In genomic region chr1:224542783-224543440, GRCh38 we compare ENCODE assay signal across 10 cellular contexts.
DNase-seq lines count a peak whose midpoint lies in the region; ATAC-seq and TF ChIP-seq lines count a peak whose summit lies in the region.
"Had no signal": no experiment of that assay in that cellular context is flagged by ENCODE, and none has a peak within 500 bp of the region (broad histone marks: within the 10 kb centered on the region; RNA-seq: fewer than 3 reads in every experiment).

No MANE protein-coding gene starts in this region.

- in situ Hi-C loops in astrocyte of the spinal cord (cut with HindIII; ENCODE audit: low sequenced_read_pairs), result no loop called here

- no peak overlapping the region for H3K4me3 ChIP-seq in astrocyte of the spinal cord (ENCODE audit: low read depth, low read length)
- H3K4me3 ChIP-seq: gastrocnemius medialis had no signal

- ATAC-seq in HG02763 (IDR thresholded peaks at IDR 0.05; ENCODE audit: unreplicated experiment), result no peak
- no peak for ATAC-seq in HG02852 (IDR thresholded peaks at IDR 0.05; ENCODE audit: unreplicated experiment)

- DNase-seq in Daoy (ENCODE audit: low read depth), result peak; percentile 96
- DNase-seq in NOMO-1 treated with DMSO at 0.1 percent for 48 hours (lab: John Stamatoyannopoulos, UW; ENCODE audit: unreplicated experiment), result peak; percentile 91
- DNase-seq in astrocyte of the spinal cord (ENCODE audit: low read depth, low spot score), result peak; percentile 97
- peak; percentile 99 for DNase-seq in non-pigmented ciliary epithelial cell (ENCODE audit: low read depth)
- no peak for DNase-seq in retina
- no peak for DNase-seq in NCI-H187 (lab: John Stamatoyannopoulos, UW)
- DNase-seq: substantia nigra had no signal

- no peak for TF ChIP-seq CTCF in astrocyte of the spinal cord (IDR thresholded peaks at IDR 0.05; ENCODE audit: low read depth, low read length)

Comparison
In these comparisons a context has a peak if more than half of its experiments do, and no peak if none do; other contexts are left out.
1. DNase-seq: peak in Daoy (single experiment), NOMO-1 treated with DMSO at 0.1 percent for 48 hours (single experiment), astrocyte of the spinal cord (single experiment) and non-pigmented ciliary epithelial cell (single experiment); none in retina (single experiment) and NCI-H187 (0 of 2).